ENCODE assay signal across 9 cellular contexts in the genomic region with DNA sequence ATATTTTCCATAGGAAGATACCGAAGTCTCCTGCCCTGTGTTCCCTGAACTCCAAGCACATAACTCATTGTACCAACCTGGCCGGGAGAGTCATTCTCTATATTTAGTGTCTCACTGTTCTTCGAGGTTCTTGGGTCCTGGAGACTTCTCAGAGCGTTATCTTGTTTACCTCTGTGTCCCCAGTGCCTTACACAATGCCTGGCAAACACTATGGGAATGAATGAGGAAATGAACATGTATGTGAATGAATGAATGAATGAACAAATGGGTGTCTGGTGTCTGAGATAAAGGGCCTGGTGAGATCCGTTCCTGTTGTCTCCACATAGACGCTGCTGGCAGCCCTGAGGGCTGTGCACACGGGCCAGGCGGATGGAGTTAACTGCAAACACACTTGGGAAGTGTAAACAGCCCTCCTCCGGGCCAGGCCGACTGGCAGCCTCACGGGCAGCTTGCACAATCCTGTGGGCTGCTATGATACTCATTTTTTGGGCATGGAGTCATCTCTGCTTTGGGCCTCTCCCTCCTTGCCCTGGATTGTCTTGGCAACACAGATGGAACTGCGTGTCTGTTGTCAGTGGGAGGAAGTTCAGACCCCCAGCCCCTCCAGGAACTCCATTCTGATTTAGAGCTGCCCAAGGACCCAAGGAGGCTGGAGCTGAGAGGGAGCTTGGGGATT.
DNase-seq lines count a peak whose midpoint lies in the region; ATAC-seq and TF ChIP-seq lines count a peak whose summit lies in the region.
"Had no signal": no experiment of that assay in that cellular context is flagged by ENCODE, and none has a peak within 500 bp of the region (broad histone marks: within the 10 kb centered on the region; RNA-seq: fewer than 3 reads in every experiment).

No MANE protein-coding gene starts in this region.

- H3K4me1 ChIP-seq in gastrocnemius medialis (peaks cover 27 to 30% of the 10 kb centered on the region in 2 donors), Karpas-422 (ENCODE audit: low read length) (no peaks in the 10 kb centered on the region)

- no peaks in the 10 kb centered on the region for H3K9me3 ChIP-seq in gastrocnemius medialis
- no peaks in the 10 kb centered on the region for H3K9me3 ChIP-seq in Karpas-422 (ENCODE audit: low read length)

- H3K27me3 ChIP-seq in gastrocnemius medialis (no peaks in the 10 kb centered on the region), Karpas-422 (ENCODE audit: low read length) (no peaks in the 10 kb centered on the region)

- H3K36me3 ChIP-seq in gastrocnemius medialis = no peaks in the 10 kb centered on the region
- H3K36me3 ChIP-seq in Karpas-422 (ENCODE audit: insufficient read depth, low read length) = no peaks in the 10 kb centered on the region

- no peak overlapping the region for H3K4me3 ChIP-seq in fibroblast of pulmonary artery (replicated peaks; ENCODE audit: low read depth, low read length)
- no peak overlapping the region for H3K4me3 ChIP-seq in gastrocnemius medialis
- H3K4me3 ChIP-seq in Karpas-422 (ENCODE audit: low read length) = no peak overlapping the region

- POLR2A ChIA-PET in RWPE1 (lab: Yijun Ruan, JAX; ENCODE audit: low non-redundant PET) = no interaction called here

- intact Hi-C loops in gastrocnemius medialis (cut with DNase I; ENCODE audit: low total_unique reads) = loop anchor here (1.0 to 2.0 kb wide), 4 partner anchors 34 to 82 kb away; no protein-coding TSS in a partner anchor

- H4K20me1 ChIP-seq in Karpas-422 (ENCODE audit: insufficient read depth, low read depth, low read length) = no peaks in the 10 kb centered on the region

- no peaks in the 10 kb centered on the region for H3K79me2 ChIP-seq in Karpas-422 (ENCODE audit: low read length)

- DNase-seq in GM03348 (ENCODE audit: low spot score) (peak; percentile 96), RWPE1 (ENCODE audit: low spot score) (peak; percentile 81), fibroblast of pulmonary artery (ENCODE audit: low read depth) (peak; percentile 96), gastrocnemius medialis (peak; percentile 92 to 95), GM19238 (ENCODE audit: insufficient read length, low spot score) (no peak), Karpas-422 (no peak)
- DNase-seq: activated B cell treated with CpG ODN at 0.5 μM for 24 hours had no signal

- CTCF ChIA-PET in RWPE1 (lab: Yijun Ruan, JAX) = interaction anchor here (0.6 kb wide), 1 partner anchor 266 kb away, joined by 4 read pairs; no protein-coding TSS in a partner anchor

- H3K9me2 ChIP-seq in Karpas-422 (replicated peaks; ENCODE audit: insufficient read depth, low read length) = no peaks in the 10 kb centered on the region

- no peak overlapping the region for H3K9ac ChIP-seq in Karpas-422 (ENCODE audit: low read length)

- H3K27ac ChIP-seq in RWPE1 (peak overlapping the region; percentile 87), gastrocnemius medialis (peak overlapping the region; percentile 84 to 98 (median 93)), Karpas-422 (ENCODE audit: low read length) (no peak overlapping the region)

- no peak for TF ChIP-seq POLR2A in gastrocnemius medialis (IDR thresholded peaks at IDR 0.05)

- peak; percentile 89 to 90 for ATAC-seq in gastrocnemius medialis
- no peak for ATAC-seq in GM18498 (IDR thresholded peaks at IDR 0.05; ENCODE audit: unreplicated experiment)
- no peak for ATAC-seq in GM18907 (IDR thresholded peaks at IDR 0.05; ENCODE audit: unreplicated experiment)

- TF ChIP-seq CTCF in RWPE1 (conservative IDR thresholded peaks at IDR 0.05; ENCODE audit: low read depth) (no peak), fibroblast of pulmonary artery (IDR thresholded peaks at IDR 0.05; ENCODE audit: low read length, missing control alignments) (no peak), gastrocnemius medialis (IDR thresholded peaks at IDR 0.05 in 4 of 5, conservative IDR thresholded peaks at IDR 0.05 in 1 of 5) (no peak)

- H3K4me2 ChIP-seq in Karpas-422 (ENCODE audit: low read depth, low read length, poor library complexity, severe bottlenecking) = no peak overlapping the region

- H2AFZ ChIP-seq in Karpas-422 (ENCODE audit: low read length) = no peak overlapping the region

- in situ Hi-C loops in gastrocnemius medialis (cut with MboI; ENCODE audit: low sequenced_read_pairs in 4 of 4) = no loop called here

Comparison
In these comparisons a context has a peak if more than half of its experiments do, and no peak if none do; other contexts are left out.
1. DNase-seq: peak in GM03348 (single experiment), RWPE1 (single experiment), fibroblast of pulmonary artery (single experiment) and gastrocnemius medialis (2 of 2); none in GM19238 (single experiment) and Karpas-422 (single experiment).
2. ATAC-seq: peak in gastrocnemius medialis (2 of 2); none in GM18498 (single experiment) and GM18907 (single experiment).